Comparison of ENCODE assay signal across 20 cellular contexts in genomic region chr11:121636341-121637176, GRCh38.
DNase-seq lines count a peak whose midpoint lies in the region; ATAC-seq, FAIRE-seq and TF ChIP-seq lines count a peak whose summit lies in the region.
"Had no signal": no experiment of that assay in that cellular context is flagged by ENCODE, and none has a peak within 500 bp of the region (broad histone marks: within the 10 kb centered on the region; RNA-seq: fewer than 3 reads in every experiment).

No MANE protein-coding gene starts in this region.

- CTCF ChIA-PET in GM12878 (lab: Yijun Ruan, JAX), result interaction anchor here (0.6 kb wide), 1 partner anchor 17 kb away, joined by 3 read pairs; no protein-coding TSS in a partner anchor

- no peak overlapping the region for H3K4ac ChIP-seq in mesendoderm (ENCODE audit: low read depth, low read length)

- peak overlapping the region; percentile 47 for H3K18ac ChIP-seq in mesendoderm (ENCODE audit: low read length)

- no peak for TF ChIP-seq RAD21 in GM12878 (IDR thresholded peaks at IDR 0.05; ENCODE audit: insufficient read depth, low read depth, low read length)

- no peak overlapping the region for H4K8ac ChIP-seq in mesendoderm (ENCODE audit: low read depth, low read length)

- no peak overlapping the region for H3K4me3 ChIP-seq in GM12878
- H3K4me3 ChIP-seq in mesendoderm (ENCODE audit: low read length), result no peak overlapping the region
- H3K4me3 ChIP-seq: SJCRH30 had no signal

- H3K9me3 ChIP-seq in GM12878 (replicated peaks; ENCODE audit: control insufficient read depth, insufficient read depth, low read length), result no peaks in the 10 kb centered on the region
- H3K9me3 ChIP-seq: Caco-2, SJCRH30 had no signal

- whole genome bisulfite sequencing in GM12878 (ENCODE audit: insufficient coverage, insufficient replicate concordance, low lambda C conversion rate, missing lambda C conversion rate), result 67% methylated on average over 6 of the region's 6 CpGs
- no CpG with 5 or more reads among the region's 6 CpGs for WGBS in mesendoderm (ENCODE audit: extremely low coverage, insufficient coverage, low lambda C conversion rate)

- no peak overlapping the region for H2AK5ac ChIP-seq in mesendoderm (ENCODE audit: low read length)

- no peak overlapping the region for H3K9ac ChIP-seq in GM12878 (ENCODE audit: control insufficient read depth, insufficient read depth, low read length)
- no peak overlapping the region for H3K9ac ChIP-seq in mesendoderm (ENCODE audit: low read length)

- H3K27me3 ChIP-seq in GM12878 (replicated peaks in 1 of 2; ENCODE audit: control insufficient read depth in 2 of 2, insufficient read depth in 2 of 2, low read length in 1 of 2), result no peaks in the 10 kb centered on the region
- no peaks in the 10 kb centered on the region for H3K27me3 ChIP-seq in mesendoderm (ENCODE audit: insufficient read depth, low read length, poor library complexity)
- H3K27me3 ChIP-seq: SJCRH30 had no signal

- H3K4me2 ChIP-seq in GM12878 (ENCODE audit: control insufficient read depth, insufficient read depth) (no peak overlapping the region), mesendoderm (ENCODE audit: low read length) (no peak overlapping the region)

- no peak for TF ChIP-seq EP300 in GM12878 (IDR thresholded peaks at IDR 0.05; ENCODE audit: borderline replicate concordance in 1 of 2, control insufficient read depth in 1 of 2, low read depth in 2 of 2, low read length in 2 of 2)

- SMC1A ChIA-PET in GM12878 (lab: Charles Lee; ENCODE audit: uncharacterized antibody, unreplicated experiment), result no interaction called here

- FAIRE-seq in GM12878 (lab: Jason Lieb, UNC), result no peak
- FAIRE-seq: GM18507 had no signal

- H2BK15ac ChIP-seq in mesendoderm (replicated peaks; ENCODE audit: low read depth), result no peak overlapping the region

- BruUV-seq in GM12878 (replicated peaks; lab: Mats Ljungman, UMichigan), result no TSS peak

- RAD21 ChIA-PET in GM12878 (lab: Charles Lee; ENCODE audit: unreplicated experiment), result no interaction called here

- POLR2A ChIA-PET in GM12878 (lab: Charles Lee), result no interaction called here

- peak overlapping the region; percentile 47 for H2BK5ac ChIP-seq in mesendoderm (ENCODE audit: low read length)

- no peak for ATAC-seq in GM12878
- no peak for ATAC-seq in GM19023 (IDR thresholded peaks at IDR 0.05; ENCODE audit: unreplicated experiment)
- ATAC-seq: Panc1 had no signal

- peak; percentile 7 to 36 for DNase-seq in NOMO-1 (lab: John Stamatoyannopoulos, UW; ENCODE audit: unreplicated experiment in 2 of 2)
- no peak for DNase-seq in NOMO-1 treated with dmso at 0.1 percent for 144 hours (lab: John Stamatoyannopoulos, UW; ENCODE audit: unreplicated experiment)
- DNase-seq in MV-4-11 (lab: John Stamatoyannopoulos, UW), result peak; percentile 5
- no peak for DNase-seq in GM12878 (ENCODE audit: low read depth, low spot score)
- DNase-seq in mesendoderm, result no peak
- no peak for DNase-seq in GM20000 (ENCODE audit: low spot score)
- no peak for DNase-seq in NCI-H2227 treated with DMSO at 0.1 percent for 48 hours (lab: John Stamatoyannopoulos, UW)
- DNase-seq: 8988T; Caco-2; CD4-positive, alpha-beta T cell; GDM1; H9; NCI-H1436; NCI-H2029; NCI-H510A treated with DMSO at 0.1 percent for 48 hours; NCI-H82; SJCRH30 had no signal

- no peak overlapping the region for H3K27ac ChIP-seq in GM12878 (ENCODE audit: control insufficient read depth, insufficient read depth)
- no peak overlapping the region for H3K27ac ChIP-seq in mesendoderm (ENCODE audit: low read depth, low read length)
- H3K27ac ChIP-seq: SJCRH30 had no signal

- TF ChIP-seq POLR2A in GM12878 (IDR thresholded peaks at IDR 0.05; ENCODE audit: low read depth, low read length), result no peak

- H3K79me2 ChIP-seq in GM12878 (ENCODE audit: control insufficient read depth, insufficient read depth, low read length) (no peaks in the 10 kb centered on the region), mesendoderm (ENCODE audit: control insufficient read depth, insufficient read depth, low read length) (no peaks in the 10 kb centered on the region)

- no peak overlapping the region for H3K23ac ChIP-seq in mesendoderm (ENCODE audit: low read length)

- H2BK120ac ChIP-seq in mesendoderm (ENCODE audit: low read depth, low read length), result no peak overlapping the region

- no peaks in the 10 kb centered on the region for H4K20me1 ChIP-seq in GM12878 (ENCODE audit: control insufficient read depth, insufficient read depth)

- no peak overlapping the region for H3K56ac ChIP-seq in mesendoderm (ENCODE audit: low read length)

- no peak overlapping the region for H4K5ac ChIP-seq in mesendoderm (ENCODE audit: low read length)

- in situ Hi-C loops in GM12878 (cut with MboI), result no loop called here

- H2AFZ ChIP-seq in GM12878 (ENCODE audit: control insufficient read depth, low read depth, low read length), result no peak overlapping the region

- TF ChIP-seq CTCF in GM12878 (IDR thresholded peaks at IDR 0.05 in 2 of 3, conservative IDR thresholded peaks at IDR 0.05 in 1 of 3; ENCODE audit: control insufficient read depth in 2 of 3, extremely low read depth in 1 of 3, insufficient read depth in 1 of 3, low read depth in 3 of 3, low read length in 3 of 3) (no peak), GM20000 (IDR thresholded peaks at IDR 0.05; ENCODE audit: extremely low read depth, missing control alignments) (no peak)

- H3K36me3 ChIP-seq in GM12878 (ENCODE audit: control insufficient read depth in 2 of 2, insufficient read depth in 2 of 2, low read length in 1 of 2), result peaks cover 7 to 17% of the 10 kb centered on the region in 2 experiments; a peak in 3 of 4 replicates
- no peaks in the 10 kb centered on the region for H3K36me3 ChIP-seq in mesendoderm (ENCODE audit: control insufficient read depth, insufficient read depth, low read length)
- H3K36me3 ChIP-seq: SJCRH30 had no signal

- no peaks in the 10 kb centered on the region for H3K79me1 ChIP-seq in mesendoderm (ENCODE audit: low read length)

- intact Hi-C loops in GM12878 (cut with micrococcal nuclease; ENCODE audit: unreplicated experiment), result no loop called here

- no peaks in the 10 kb centered on the region for H3K4me1 ChIP-seq in GM12878 (ENCODE audit: control insufficient read depth, insufficient read depth, low read length)
- H3K4me1 ChIP-seq in mesendoderm (ENCODE audit: control insufficient read depth, low read depth, low read length), result peaks cover 4% of the 10 kb centered on the region
- H3K4me1 ChIP-seq: Caco-2, SJCRH30 had no signal

TF ChIP-seq in GM12878, 131 proteins besides CTCF, POLR2A, EP300 and RAD21:
- TF ChIP-seq SUZ12 (IDR thresholded peaks at IDR 0.05; ENCODE audit: unreplicated experiment) (no peak), POLR2AphosphoS2 (IDR thresholded peaks at IDR 0.05; ENCODE audit: low read depth, low read length) (0 out of 2 replicates have a peak, but pooled peaks have one; percentile 25)

Comparison
In these comparisons a context has a peak if more than half of its experiments do, and no peak if none do; other contexts are left out.
1. DNase-seq: peak in NOMO-1 (2 of 2) and MV-4-11 (single experiment); none in NOMO-1 treated with dmso at 0.1 percent for 144 hours (single experiment), GM12878 (single experiment), mesendoderm (single experiment), GM20000 (single experiment) and NCI-H2227 treated with DMSO at 0.1 percent for 48 hours (single experiment).